ENCODE assay signal across 18 cellular contexts in genomic region chr1:47423872-47424271, GRCh38. TPM values are rescaled to one million over a fixed set of nuclear protein-coding genes. Genes with fewer than 3 reads are reported as not detected.
DNase-seq lines count a peak whose midpoint lies in the region; ATAC-seq, FAIRE-seq and TF ChIP-seq lines count a peak whose summit lies in the region.
"Had no signal": no experiment of that assay in that cellular context is flagged by ENCODE, and none has a peak within 500 bp of the region (broad histone marks: within the 10 kb centered on the region; RNA-seq: fewer than 3 reads in every experiment).

No MANE protein-coding gene starts in this region.

- H3K4me2 ChIP-seq in HepG2 (ENCODE audit: low read depth, low read length) (no peak overlapping the region), HCT116 (ENCODE audit: low read length) (no peak overlapping the region), K562 (ENCODE audit: insufficient read depth, low read length) (no peak overlapping the region)
- H3K4me2 ChIP-seq: BLaER1 treated with 17β-estradiol and CSF1 and Interleukin-3, amounts not matched to agents 10 nM and 100 nM had no signal

- BruUV-seq in HepG2 (replicated peaks; lab: Mats Ljungman, UMichigan) (no TSS peak), HCT116 (replicated peaks; lab: Mats Ljungman, UMichigan) (no TSS peak), K562 (replicated peaks; lab: Mats Ljungman, UMichigan) (no TSS peak)

- POLR2A ChIA-PET in HepG2 (lab: Yijun Ruan, JAX) = no interaction called here
- POLR2A ChIA-PET in HCT116 (lab: Charles Lee) = interaction anchor here (0.7 kb wide), 1 partner anchor 245 kb away, joined by 4 read pairs; no protein-coding TSS in a partner anchor
- POLR2A ChIA-PET in K562 (lab: Yijun Ruan, JAX) = interaction anchor here (0.6 to 1.4 kb wide), 5 partner anchors 9 to 319 kb away, joined by 3 to 4 read pairs (median 3); no protein-coding TSS in a partner anchor

- H2AFZ ChIP-seq in HepG2 (ENCODE audit: low read length) (no peak overlapping the region), HCT116 (ENCODE audit: low read depth, low read length, poor library complexity, severe bottlenecking) (no peak overlapping the region), K562 (ENCODE audit: low read depth, low read length) (no peak overlapping the region)

- no peak for DNase-seq in HepG2 (ENCODE audit: low spot score)
- no peak for DNase-seq in right lobe of liver
- no peak for DNase-seq in HCT116 (ENCODE audit: low read depth, low spot score)
- DNase-seq in K562 (ENCODE audit: extremely low read depth in 1 of 4, low spot score in 3 of 4) = no peak
- no peak for DNase-seq in activated CD8-positive, alpha-beta memory T cell treated with anti-CD3 and anti-CD28 coated beads, Interleukin-2, amount 50 U/mL, for 48 hours
- no peak for DNase-seq in cardiac septum (ENCODE audit: low spot score)
- DNase-seq in LoVo (ENCODE audit: low spot score) = no peak
- DNase-seq: BE2C; CD4-positive, alpha-beta T cell; CD8-positive, alpha-beta memory T cell; GOT3 had no signal

- H3K9me3 ChIP-seq in HepG2 (ENCODE audit: low read length) (no peaks in the 10 kb centered on the region), right lobe of liver (no peaks in the 10 kb centered on the region), HCT116 (ENCODE audit: control insufficient read depth in 1 of 2, insufficient read depth in 1 of 2, low read depth in 1 of 2, low read length in 2 of 2) (no peaks in the 10 kb centered on the region), K562 (replicated peaks; ENCODE audit: control insufficient read depth, insufficient read depth, low read depth, low read length) (no peaks in the 10 kb centered on the region)
- H3K9me3 ChIP-seq: BE2C; BLaER1 treated with 17β-estradiol and CSF1 and Interleukin-3, amounts not matched to agents 10 nM and 100 nM had no signal

- TF ChIP-seq EP300 in HepG2 (IDR thresholded peaks at IDR 0.05; ENCODE audit: low read depth in 2 of 2, low read length in 2 of 2) (no peak), HepG2 (CRISPR knock-in tag; IDR thresholded peaks at IDR 0.05; ENCODE audit: borderline replicate concordance) (no peak), K562 (IDR thresholded peaks at IDR 0.05; ENCODE audit: low read length) (no peak)

- TF ChIP-seq CTCF in HepG2 (CRISPR knock-in tag; IDR thresholded peaks at IDR 0.05) (no peak), right lobe of liver (IDR thresholded peaks at IDR 0.05) (no peak), HCT116 (IDR thresholded peaks at IDR 0.05 in 2 of 3, conservative IDR thresholded peaks at IDR 0.05 in 1 of 3; ENCODE audit: borderline replicate concordance in 1 of 3, insufficient read depth in 1 of 3, low read depth in 2 of 3, low read length in 2 of 3) (no peak), K562 (IDR thresholded peaks at IDR 0.05 in 2 of 3, conservative IDR thresholded peaks at IDR 0.05 in 1 of 3; ENCODE audit: insufficient read depth in 2 of 3, low read depth in 1 of 3, low read length in 3 of 3) (no peak)

- H3K79me2 ChIP-seq in HepG2 (ENCODE audit: insufficient read depth, low read length) (no peaks in the 10 kb centered on the region), HCT116 (ENCODE audit: insufficient read depth, low read length) (no peaks in the 10 kb centered on the region), K562 (ENCODE audit: control insufficient read depth, insufficient read depth, low read length) (no peaks in the 10 kb centered on the region)

- intact Hi-C loops in HepG2 (cut with micrococcal nuclease; ENCODE audit: unreplicated experiment) (loop anchor here (1.0 to 5.0 kb wide), 4 partner anchors 36 to 245 kb away; partner anchors contain the start of gene PDZK1IP1), right lobe of liver (cut with DNase I) (no loop called here), HCT116 (cut with micrococcal nuclease) (loop anchor here (1.0 kb wide), 3 partner anchors 36 to 245 kb away; no protein-coding TSS in a partner anchor), K562 (cut with micrococcal nuclease) (loop anchor here (1.0 kb wide), 2 partner anchors 36 to 245 kb away; no protein-coding TSS in a partner anchor), cardiac septum (cut with DNase I) (loop anchor here (2.0 kb wide), 1 partner anchor 35 kb away; no protein-coding TSS in a partner anchor)

- CTCF ChIA-PET in HepG2 (lab: Yijun Ruan, JAX; ENCODE audit: low intra/inter-chr PET ratio, low total read pairs) = interaction anchor here (2.0 kb wide), 1 partner anchor 35 kb away, joined by 13 read pairs; no protein-coding TSS in a partner anchor
- CTCF ChIA-PET in HCT116 (lab: Charles Lee) = interaction anchor here (0.7 to 2.8 kb wide), 9 partner anchors 8 to 302 kb away, joined by 3 to 17 read pairs (median 4); partner anchors contain the start of gene FOXD2
- CTCF ChIA-PET in K562 (lab: Yijun Ruan, JAX; ENCODE audit: low intra/inter-chr PET ratio) = interaction anchor here (1.6 to 3.8 kb wide), 3 partner anchors 35 to 245 kb away, joined by 6 to 23 read pairs (median 17); no protein-coding TSS in a partner anchor

- TF ChIP-seq POLR2A in HepG2 (IDR thresholded peaks at IDR 0.05; ENCODE audit: insufficient read depth in 1 of 2, low read depth in 2 of 2, low read length in 2 of 2) (no peak), right lobe of liver (IDR thresholded peaks at IDR 0.05) (no peak), HCT116 (IDR thresholded peaks at IDR 0.05; ENCODE audit: borderline replicate concordance, extremely low read depth, insufficient read depth, insufficient read length) (no peak), K562 (conservative IDR thresholded peaks at IDR 0.05) (no peak)

- no peaks in the 10 kb centered on the region; a peak in 1 of 5 replicates for H3K27me3 ChIP-seq in HepG2 (ENCODE audit: control insufficient read depth in 1 of 2, insufficient read depth in 2 of 2, low read length in 2 of 2)
- H3K27me3 ChIP-seq in right lobe of liver = no peaks in the 10 kb centered on the region
- H3K27me3 ChIP-seq in HCT116 (ENCODE audit: insufficient read depth, low read length) = no peaks in the 10 kb centered on the region
- peaks cover 22 to 37% of the 10 kb centered on the region in 2 experiments for H3K27me3 ChIP-seq in K562 (ENCODE audit: control insufficient read depth in 2 of 2, insufficient read depth in 2 of 2, low read length in 2 of 2)

- no peaks in the 10 kb centered on the region for H3K36me3 ChIP-seq in HepG2 (replicated peaks in 1 of 2; ENCODE audit: control insufficient read depth in 1 of 2, insufficient read depth in 2 of 2, low read length in 2 of 2)
- no peaks in the 10 kb centered on the region for H3K36me3 ChIP-seq in right lobe of liver
- H3K36me3 ChIP-seq in HCT116 (ENCODE audit: control insufficient read depth in 1 of 2, insufficient read depth in 2 of 2, low read length in 2 of 2) = no peaks in the 10 kb centered on the region
- H3K36me3 ChIP-seq in K562 (ENCODE audit: control insufficient read depth, insufficient read depth, low read length) = no peaks in the 10 kb centered on the region
- H3K36me3 ChIP-seq: BE2C; BLaER1 treated with 17β-estradiol and CSF1 and Interleukin-3, amounts not matched to agents 10 nM and 100 nM had no signal

- 21% methylated on average over 2 of the region's 2 CpGs for WGBS in HepG2 (ENCODE audit: low lambda C conversion rate)
- 34% methylated on average over 2 of the region's 2 CpGs for WGBS in right lobe of liver (ENCODE audit: insufficient coverage, low coverage, low lambda C conversion rate, missing lambda C conversion rate)
- 2% methylated on average over 2 of the region's 2 CpGs for WGBS in K562 (ENCODE audit: insufficient coverage, low coverage, missing lambda C conversion rate)

- H3K9ac ChIP-seq in HepG2 (ENCODE audit: insufficient read depth, low read depth, low read length) (no peak overlapping the region), HCT116 (ENCODE audit: low read length) (no peak overlapping the region), K562 (ENCODE audit: insufficient read depth in 1 of 2, low read depth in 2 of 2, low read length in 2 of 2) (no peak overlapping the region)
- H3K9ac ChIP-seq: BLaER1 treated with 17β-estradiol and CSF1 and Interleukin-3, amounts not matched to agents 10 nM and 100 nM had no signal

- H3K4me3 ChIP-seq in HepG2 (replicated peaks in 1 of 3; ENCODE audit: insufficient read depth in 1 of 3, low read depth in 2 of 3, low read length in 3 of 3) (no peak overlapping the region), right lobe of liver (no peak overlapping the region), HCT116 (replicated peaks in 1 of 2; ENCODE audit: low read depth in 1 of 2, low read length in 2 of 2) (no peak overlapping the region), K562 (no peak overlapping the region)
- H3K4me3 ChIP-seq: BLaER1 treated with 17β-estradiol and CSF1 and Interleukin-3, amounts not matched to agents 10 nM and 100 nM; GM12878 had no signal

- H3K27ac ChIP-seq in HepG2 (ENCODE audit: extremely low read length, insufficient read depth, low read length) (no peak overlapping the region), right lobe of liver (no peak overlapping the region), HCT116 (ENCODE audit: low read depth, low read length) (no peak overlapping the region), K562 (ENCODE audit: extremely low read depth, low read depth, low read length) (no peak overlapping the region)
- H3K27ac ChIP-seq: 22Rv1; BLaER1 treated with 17β-estradiol and CSF1 and Interleukin-3, amounts not matched to agents 10 nM and 100 nM had no signal

- no peaks in the 10 kb centered on the region for H3K9me2 ChIP-seq in HCT116 (ENCODE audit: insufficient read depth)

- FAIRE-seq in HepG2 (lab: Jason Lieb, UNC) = no peak
- FAIRE-seq in K562 (lab: Jason Lieb, UNC) = no peak
- FAIRE-seq: D721Med, GM12878, H54 had no signal

- no peaks in the 10 kb centered on the region for H3K9me1 ChIP-seq in K562 (ENCODE audit: control insufficient read depth, insufficient read depth, low read length)

- H4K20me1 ChIP-seq in HepG2 (ENCODE audit: insufficient read depth, low read length) (no peaks in the 10 kb centered on the region), HCT116 (ENCODE audit: insufficient read depth) (no peaks in the 10 kb centered on the region), K562 (replicated peaks; ENCODE audit: control insufficient read depth, insufficient read depth, low read length) (0 out of 2 replicates have a peak, but pooled peaks cover 7% of the 10 kb centered on the region)

- in situ Hi-C loops in HepG2 (cut with HindIII; ENCODE audit: extremely low pct_ligation_motif_present, low pct_unique_long_range_greater_than_20kb) (loop anchor here (5.0 kb wide), 1 partner anchor 37 kb away; no protein-coding TSS in a partner anchor), K562 (cut with MboI) (loop anchor here (10.0 kb wide), 1 partner anchor 249 kb away; no protein-coding TSS in a partner anchor)

- H3K4me1 ChIP-seq in HepG2 (ENCODE audit: insufficient read depth, low read length) (no peaks in the 10 kb centered on the region), right lobe of liver (no peaks in the 10 kb centered on the region), HCT116 (ENCODE audit: control insufficient read depth in 1 of 2, insufficient read depth in 2 of 2, low read length in 2 of 2) (peaks cover 3 to 11% of the 10 kb centered on the region in 2 experiments; a peak in 2 of 4 replicates), K562 (replicated peaks in 1 of 2; ENCODE audit: control insufficient read depth in 2 of 2, insufficient read depth in 2 of 2, low read length in 2 of 2) (no peaks in the 10 kb centered on the region; a peak in 1 of 5 replicates)
- H3K4me1 ChIP-seq: BE2C; BLaER1 treated with 17β-estradiol and CSF1 and Interleukin-3, amounts not matched to agents 10 nM and 100 nM had no signal

- ATAC-seq in HepG2 = no peak
- ATAC-seq in right lobe of liver = no peak
- 0 out of 2 replicates have a peak, but pooled peaks have one; percentile 4 for ATAC-seq in HCT116
- no peak for ATAC-seq in K562
- ATAC-seq: GM12878 had no signal

- RAD21 ChIA-PET in HCT116 (lab: Charles Lee; ENCODE audit: low non-redundant PET in 1 of 2, low total read pairs in 2 of 2, uncharacterized antibody in 2 of 2, unreplicated experiment in 2 of 2) = interaction anchor here in 1 of 2 experiments (0.7 kb wide), 1 partner anchor 302 kb away, joined by 3 read pairs; no protein-coding TSS in a partner anchor

- TF ChIP-seq RAD21 in HepG2 (CRISPR knock-in tag; IDR thresholded peaks at IDR 0.05) = no peak
- TF ChIP-seq RAD21 in HCT116 (IDR thresholded peaks at IDR 0.05; ENCODE audit: low read depth) = no peak
- no peak for TF ChIP-seq RAD21 in K562 (CRISPR knock-in tag; conservative IDR thresholded peaks at IDR 0.05 in 1 of 2, IDR thresholded peaks at IDR 0.05 in 1 of 2)

RNA-seq across cellular contexts. Expression of gene FOXE3, which starts 7.8 kb away (rescaled TPM):
- not detected in 2 replicates for total RNA-seq in HepG2 (2016; rRNA removed; fragmentation: Illumina TruSeq; extraction: Trizol)
- total RNA-seq in HepG2 (2016; cell fraction: cytosol; rRNA removed; fragmentation: Illumina TruSeq; extraction: Trizol; ENCODE audit: low read depth) = not detected in 2 replicates
- total RNA-seq in HepG2 (2016; cell fraction: insoluble cytoplasmic fraction; rRNA removed; fragmentation: Illumina TruSeq; extraction: Trizol) = not detected in 2 replicates
- total RNA-seq in HepG2 (2016; cell fraction: membrane; rRNA removed; fragmentation: Illumina TruSeq; extraction: Trizol) = not detected in 2 replicates
- not detected in 2 replicates for total RNA-seq in HepG2 (2016; cell fraction: nucleus; rRNA removed; fragmentation: Illumina TruSeq; extraction: Trizol)
- polyA plus RNA-seq in HepG2 (2011; rRNA removed) = not detected in 2 replicates
- polyA plus RNA-seq in HepG2 (2011; cell fraction: cytosol; rRNA removed) = not detected in 2 replicates
- not detected in 2 replicates for polyA plus RNA-seq in HepG2 (2011; cell fraction: nucleus; rRNA removed)
- not detected in 2 replicates for polyA plus RNA-seq in HepG2 (2012)
- polyA plus RNA-seq in HepG2 (2016; cell fraction: cytosol; fragmentation: Illumina TruSeq; extraction: Trizol; ENCODE audit: low read depth) = not detected in 2 replicates
- not detected in 2 replicates for polyA plus RNA-seq in HepG2 (2016; cell fraction: insoluble cytoplasmic fraction; fragmentation: Illumina TruSeq; extraction: Trizol; ENCODE audit: low read depth)
- not detected in 2 replicates for polyA plus RNA-seq in HepG2 (2016; cell fraction: membrane; fragmentation: Illumina TruSeq; extraction: Trizol; ENCODE audit: low read depth)
- not detected in 2 replicates for polyA plus RNA-seq in HepG2 (2016; cell fraction: nucleus; fragmentation: Illumina TruSeq; extraction: Trizol; ENCODE audit: insufficient read depth, low read depth)
- not detected in 2 replicates for polyA minus RNA-seq in HepG2 (2011; rRNA and poly(A)+ RNA removed; ENCODE audit: low replicate concordance)
- not detected in 2 replicates for polyA minus RNA-seq in HepG2 (2011; cell fraction: cytosol; rRNA and poly(A)+ RNA removed)
- not detected in 2 replicates for polyA minus RNA-seq in HepG2 (2011; cell fraction: nucleus; rRNA and poly(A)+ RNA removed)
- total RNA-seq in right lobe of liver = not detected
- total RNA-seq in HCT116 (2021; ENCODE audit: unreplicated experiment) = 0.20 TPM
- 0.09 TPM in 2 replicates for polyA plus RNA-seq in HCT116 (2012)
- total RNA-seq in K562 (2011; cell fraction: chromatin; rRNA removed; ENCODE audit: low replicate concordance) = not detected in 2 replicates
- not detected in 2 replicates for total RNA-seq in K562 (2011; cell fraction: nucleolus; rRNA removed)
- total RNA-seq in K562 (2011; cell fraction: nucleoplasm; rRNA removed) = not detected in 2 replicates
- total RNA-seq in K562 (2014; rRNA removed) = not detected in 2 replicates
- not detected in 2 replicates for total RNA-seq in K562 (2014; rRNA removed; fragmentation: Illumina TruSeq; extraction: Trizol)
- not detected in 2 replicates for total RNA-seq in K562 (2015; rRNA removed; fragmentation: Illumina TruSeq; extraction: Trizol)
- not detected in 2 replicates for total RNA-seq in K562 (2021)
- polyA plus RNA-seq in K562 (2011; rRNA removed) = not detected in 2 replicates
- polyA plus RNA-seq in K562 (2011; cell fraction: cytosol; rRNA removed) = not detected in 2 replicates
- 0.10 TPM in 1 of 2 replicates, not detected in the other for polyA plus RNA-seq in K562 (2011; cell fraction: nucleus; rRNA removed)
- polyA plus RNA-seq in K562 (2012) = 0.04 TPM in 1 of 2 replicates, not detected in the other
- not detected in 2 replicates for polyA plus RNA-seq in K562 (2014; fragmentation: Illumina TruSeq; extraction: Trizol)
- polyA plus RNA-seq in K562 (2014; fragmentation: Nextera tagmentation; extraction: Ambion mirVana) = not detected
- not detected in 2 replicates for polyA plus RNA-seq in K562 (2014; rRNA removed)
- polyA minus RNA-seq in K562 (2011; rRNA and poly(A)+ RNA removed) = not detected in 2 replicates
- not detected in 2 replicates for polyA minus RNA-seq in K562 (2011; cell fraction: cytosol; rRNA and poly(A)+ RNA removed)
- polyA minus RNA-seq in K562 (2011; cell fraction: nucleus; rRNA and poly(A)+ RNA removed) = not detected in 2 replicates
- not detected for total RNA-seq in cardiac septum
- total RNA-seq: CD4-positive, alpha-beta T cell; CD8-positive, alpha-beta memory T cell; GM12878; HFFc6 had no signal
- polyA plus RNA-seq: CD14-positive monocyte; CD8-positive, alpha-beta memory T cell had no signal

RNA-seq across cellular contexts. Expression of gene FOXD2, which starts 14.0 kb away (rescaled TPM):
- total RNA-seq in HepG2 (2016; rRNA removed; fragmentation: Illumina TruSeq; extraction: Trizol) (0.07 and 0.09 TPM in 2 replicates), right lobe of liver (under 1 TPM; 0.25 to 0.86 (median 0.41) TPM), HCT116 (2021; ENCODE audit: unreplicated experiment) (1.9 TPM), K562 (2014; rRNA removed) (1.2 TPM in 2 replicates), K562 (2014; rRNA removed; fragmentation: Illumina TruSeq; extraction: Trizol) (0.22 and 0.26 TPM in 2 replicates), K562 (2015; rRNA removed; fragmentation: Illumina TruSeq; extraction: Trizol) (0.26 and 0.33 TPM in 2 replicates), K562 (2021) (0.86 and 1.2 TPM in 2 replicates), cardiac septum (0.08 TPM)
- 0.09 TPM in 1 of 2 replicates, not detected in the other for total RNA-seq in HepG2 (2016; cell fraction: cytosol; rRNA removed; fragmentation: Illumina TruSeq; extraction: Trizol; ENCODE audit: low read depth)
- 0.04 and 0.09 TPM in 2 replicates for total RNA-seq in HepG2 (2016; cell fraction: insoluble cytoplasmic fraction; rRNA removed; fragmentation: Illumina TruSeq; extraction: Trizol)
- total RNA-seq in HepG2 (2016; cell fraction: membrane; rRNA removed; fragmentation: Illumina TruSeq; extraction: Trizol) = 0.09 and 0.10 TPM in 2 replicates
- 0.06 TPM in 1 of 2 replicates, not detected in the other for total RNA-seq in HepG2 (2016; cell fraction: nucleus; rRNA removed; fragmentation: Illumina TruSeq; extraction: Trizol)
- polyA plus RNA-seq in HepG2 (2011; rRNA removed) (0.01 and 0.03 TPM in 2 replicates), K562 (2011; rRNA removed) (0.15 and 0.27 TPM in 2 replicates), K562 (2014; fragmentation: Illumina TruSeq; extraction: Trizol) (0.19 and 0.22 TPM in 2 replicates), K562 (2014; fragmentation: Nextera tagmentation; extraction: Ambion mirVana) (under 1 TPM; 0.06 to 0.07 TPM), K562 (2014; rRNA removed) (0.46 and 0.53 TPM in 2 replicates)
- 0.03 and 0.04 TPM in 2 replicates for polyA plus RNA-seq in HepG2 (2011; cell fraction: cytosol; rRNA removed)
- polyA plus RNA-seq in HepG2 (2011; cell fraction: nucleus; rRNA removed) = 0.03 and 0.10 TPM in 2 replicates
- 0.29 and 0.32 TPM in 2 replicates for polyA plus RNA-seq in HepG2 (2012)
- 0.02 TPM in 1 of 2 replicates, not detected in the other for polyA plus RNA-seq in HepG2 (2016; cell fraction: cytosol; fragmentation: Illumina TruSeq; extraction: Trizol; ENCODE audit: low read depth)
- 0.05 and 0.13 TPM in 2 replicates for polyA plus RNA-seq in HepG2 (2016; cell fraction: insoluble cytoplasmic fraction; fragmentation: Illumina TruSeq; extraction: Trizol; ENCODE audit: low read depth)
- not detected in 2 replicates for polyA plus RNA-seq in HepG2 (2016; cell fraction: membrane; fragmentation: Illumina TruSeq; extraction: Trizol; ENCODE audit: low read depth)
- polyA plus RNA-seq in HepG2 (2016; cell fraction: nucleus; fragmentation: Illumina TruSeq; extraction: Trizol; ENCODE audit: insufficient read depth, low read depth) = 0.09 TPM in 1 of 2 replicates, not detected in the other
- 0.23 TPM in 1 of 2 replicates, not detected in the other for polyA minus RNA-seq in HepG2 (2011; rRNA and poly(A)+ RNA removed; ENCODE audit: low replicate concordance)
- not detected in 2 replicates for polyA minus RNA-seq in HepG2 (2011; cell fraction: cytosol; rRNA and poly(A)+ RNA removed)
- 0.12 TPM in 1 of 2 replicates, not detected in the other for polyA minus RNA-seq in HepG2 (2011; cell fraction: nucleus; rRNA and poly(A)+ RNA removed)
- 1.0 and 1.5 TPM in 2 replicates for polyA plus RNA-seq in HCT116 (2012)
- 0.46 and 0.93 TPM in 2 replicates for total RNA-seq in K562 (2011; cell fraction: chromatin; rRNA removed; ENCODE audit: low replicate concordance)
- total RNA-seq in K562 (2011; cell fraction: nucleolus; rRNA removed) = 1.2 TPM in 2 replicates
- total RNA-seq in K562 (2011; cell fraction: nucleoplasm; rRNA removed) = 0.66 and 0.84 TPM in 2 replicates
- 0.19 and 0.52 TPM in 2 replicates for polyA plus RNA-seq in K562 (2011; cell fraction: cytosol; rRNA removed)
- polyA plus RNA-seq in K562 (2011; cell fraction: nucleus; rRNA removed) = 0.79 and 1.2 TPM in 2 replicates
- polyA plus RNA-seq in K562 (2012) = 1.7 and 2.8 TPM in 2 replicates
- 0.12 and 0.14 TPM in 2 replicates for polyA minus RNA-seq in K562 (2011; rRNA and poly(A)+ RNA removed)
- 0.29 and 0.64 TPM in 2 replicates for polyA minus RNA-seq in K562 (2011; cell fraction: cytosol; rRNA and poly(A)+ RNA removed)
- 0.67 and 1.00 TPM in 2 replicates for polyA minus RNA-seq in K562 (2011; cell fraction: nucleus; rRNA and poly(A)+ RNA removed)

Comparison
In these comparisons a context has a peak if more than half of its experiments do, and no peak if none do; other contexts are left out.
1. intact Hi-C loops: an anchor here in HepG2 (1.0 to 5.0 kb wide), HCT116 (1.0 kb wide), K562 (1.0 kb wide) and cardiac septum (2.0 kb wide); none called in right lobe of liver.
2. Of the 241 proteins assayed by ChIP-seq in both HepG2 and K562: peak only in HepG2: none; only in K562: MAFG; in both: MAFF; in neither: 238; mixed calls (peak in some experiments, not most) for 1.